ENCODE assay signal across 22 cellular contexts in genomic region chr3:170467007-170467406, GRCh38. TPM values are rescaled to one million over a fixed set of nuclear protein-coding genes. Genes with fewer than 3 reads are reported as not detected.
DNase-seq lines count a peak whose midpoint lies in the region; ATAC-seq and TF ChIP-seq lines count a peak whose summit lies in the region.
"Had no signal": no experiment of that assay in that cellular context is flagged by ENCODE, and none has a peak within 500 bp of the region (broad histone marks: within the 10 kb centered on the region; RNA-seq: fewer than 3 reads in every experiment).

No MANE protein-coding gene starts in this region.

- no peak overlapping the region for H3K4me3 ChIP-seq in left ventricle myocardium inferior
- H3K4me3 ChIP-seq: BLaER1 treated with 17β-estradiol and CSF1 and Interleukin-3, amounts not matched to agents 10 nM and 100 nM; lung; suprapubic skin had no signal

- H3K9me3 ChIP-seq in left ventricle myocardium inferior (replicated peaks), result no peaks in the 10 kb centered on the region
- H3K9me3 ChIP-seq: BLaER1 treated with 17β-estradiol and CSF1 and Interleukin-3, amounts not matched to agents 10 nM and 100 nM; suprapubic skin had no signal

- no peak for TF ChIP-seq CTCF in left ventricle myocardium inferior (IDR thresholded peaks at IDR 0.05; ENCODE audit: borderline replicate concordance)

- peak; percentile 63 for DNase-seq in NCI-H1417 treated with DMSO at 0.1 percent for 48 hours (lab: John Stamatoyannopoulos, UW)
- DNase-seq in NCI-H526 (lab: John Stamatoyannopoulos, UW), result peak; percentile 90 to 95
- peak; percentile 64 to 92 (median 84) for DNase-seq in head of caudate nucleus
- peak; percentile 71 for DNase-seq in sciatic nerve (ENCODE audit: low spot score)
- no peak for DNase-seq in left ventricle myocardium inferior
- DNase-seq in activated naive CD4-positive, alpha-beta T cell (lab: John Stamatoyannopoulos, UW), result no peak
- DNase-seq: activated CD4-positive, alpha-beta T cell treated with anti-CD3 and anti-CD28 coated beads, Interleukin-2, amount 50 U/mL, for 4 hours; activated naive CD8-positive, alpha-beta T cell treated with anti-CD3 and anti-CD28 coated beads, Interleukin-2, amount 10 ng/mL, durations not matched to agents 7 days and 5 days; activated T-cell treated with anti-CD3 and anti-CD28 coated beads, Interleukin-2, amount 50 U/mL, for 48 hours; DMS79; endodermal cell; Karpas-422; NCI-H2029; SIG-M5; stimulated activated CD4-positive, alpha-beta T cell treated with anti-CD3 and anti-CD28 coated beads, Interleukin-2, amount 100 ng/mL, for 24 hours; T1000 had no signal

- ATAC-seq in sciatic nerve (peak; percentile 76), GM21786 (IDR thresholded peaks at IDR 0.05; ENCODE audit: unreplicated experiment) (no peak), HG03196 (IDR thresholded peaks at IDR 0.05; ENCODE audit: unreplicated experiment) (no peak)
- ATAC-seq: right cardiac atrium had no signal

- H3K27me3 ChIP-seq in left ventricle myocardium inferior (ENCODE audit: low read depth), result peaks cover 28% of the 10 kb centered on the region
- H3K27me3 ChIP-seq: BLaER1 treated with 17β-estradiol and CSF1 and Interleukin-3, amounts not matched to agents 10 nM and 100 nM; suprapubic skin had no signal

- no peaks in the 10 kb centered on the region for H3K36me3 ChIP-seq in left ventricle myocardium inferior
- H3K36me3 ChIP-seq: BLaER1 treated with 17β-estradiol and CSF1 and Interleukin-3, amounts not matched to agents 10 nM and 100 nM; suprapubic skin had no signal

- intact Hi-C loops in head of caudate nucleus (cut with DNase I) (no loop called here), sciatic nerve (cut with DNase I) (no loop called here), left ventricle myocardium inferior (cut with micrococcal nuclease) (no loop called here)

- no peak overlapping the region for H3K27ac ChIP-seq in left ventricle myocardium inferior (replicated peaks)
- H3K27ac ChIP-seq: BLaER1 treated with 17β-estradiol and CSF1 and Interleukin-3, amounts not matched to agents 10 nM and 100 nM; suprapubic skin had no signal

- no peaks in the 10 kb centered on the region for H3K4me1 ChIP-seq in left ventricle myocardium inferior
- H3K4me1 ChIP-seq: BLaER1 treated with 17β-estradiol and CSF1 and Interleukin-3, amounts not matched to agents 10 nM and 100 nM had no signal

RNA-seq across cellular contexts. Expression of gene CLDN11, which starts 48.3 kb away (rescaled TPM):
- total RNA-seq in sciatic nerve (88.2 TPM), left ventricle myocardium inferior (4.3 TPM)
- total RNA-seq: activated naive CD8-positive, alpha-beta T cell treated with anti-CD3 and anti-CD28 coated beads, Interleukin-2, amount 10 ng/mL, durations not matched to agents 7 days and 5 days had no signal

Comparison
In these comparisons a context has a peak if more than half of its experiments do, and no peak if none do; other contexts are left out.
1. DNase-seq: peak in NCI-H1417 treated with DMSO at 0.1 percent for 48 hours (single experiment), NCI-H526 (2 of 2), head of caudate nucleus (42 of 42) and sciatic nerve (single experiment); none in left ventricle myocardium inferior (single experiment) and activated naive CD4-positive, alpha-beta T cell (0 of 4).
2. RNA of gene CLDN11, which starts 48.3 kb away (total RNA-seq): 88.2 TPM in sciatic nerve (single experiment); 4.3 TPM in left ventricle myocardium inferior (single experiment); every median in the first group is over 10 times any median in the second.